In the genomic region with DNA sequence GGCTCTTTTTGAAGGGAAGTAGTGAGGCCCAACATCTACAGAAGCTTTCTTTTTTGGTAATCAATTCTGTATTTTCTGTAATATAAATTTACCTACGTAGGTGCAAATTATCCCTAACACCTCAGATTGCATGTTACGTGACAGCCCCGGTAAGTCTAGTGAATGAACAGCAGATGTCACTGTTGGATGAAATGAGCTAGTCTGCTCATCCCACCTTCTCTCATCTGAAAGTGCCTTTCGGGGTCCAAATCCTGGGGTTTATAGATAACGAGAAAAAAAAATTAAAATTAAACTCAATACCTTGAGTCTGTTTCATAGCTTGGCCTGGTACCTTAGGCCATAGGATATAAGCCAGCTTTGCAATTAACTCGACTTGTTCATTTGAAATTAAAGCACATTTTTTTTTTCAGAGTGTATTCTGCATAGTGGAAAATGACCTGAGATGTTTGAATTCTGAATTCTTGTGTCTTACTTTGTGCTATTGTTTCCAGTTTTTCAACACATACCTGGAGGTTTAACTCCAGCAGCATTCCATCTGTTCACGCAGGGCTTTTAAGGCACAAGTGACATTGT, we compare ENCODE assay signal across 8 cellular contexts.
A peak's percentile ranks its signal among the peaks of the same experiment; 100 is the strongest.
DNase-seq lines count a peak whose midpoint lies in the region; ATAC-seq, FAIRE-seq and TF ChIP-seq lines count a peak whose summit lies in the region.

No MANE protein-coding gene starts in this region.

- H3K36me3 ChIP-seq in DND-41 (ENCODE audit: insufficient read depth, low read length) (no peaks in the 10 kb centered on the region), keratinocyte (ENCODE audit: control insufficient read depth in 2 of 2, extremely low read depth in 1 of 2, insufficient read depth in 2 of 2, low read length in 2 of 2) (no peaks in the 10 kb centered on the region), small intestine (ENCODE audit: control insufficient read depth in 2 of 2, insufficient read depth in 2 of 2, low read length in 2 of 2) (no peaks in the 10 kb centered on the region)

- DNase-seq in DND-41 = no peak
- peak; percentile 8 for DNase-seq in HTR-8/SVneo (ENCODE audit: insufficient read length, low spot score)
- DNase-seq in RWPE1 (ENCODE audit: low spot score) = peak; percentile 3
- no peak for DNase-seq in keratinocyte (ENCODE audit: low read depth, low spot score)
- no peak for DNase-seq in GM19238 (ENCODE audit: insufficient read length, low spot score)
- DNase-seq in small intestine = no peak
- DNase-seq in islet precursor cell = no peak

- H2AFZ ChIP-seq in DND-41 (ENCODE audit: low read depth, low read length) (no peak overlapping the region), keratinocyte (ENCODE audit: control insufficient read depth, low read length) (no peak overlapping the region)

- H3K27ac ChIP-seq in DND-41 (ENCODE audit: low read length) (no peak overlapping the region), RWPE1 (no peak overlapping the region), keratinocyte (ENCODE audit: control insufficient read depth, insufficient read depth, low read length) (no peak overlapping the region), small intestine (ENCODE audit: low read depth in 1 of 2, low read length in 1 of 2) (no peak overlapping the region)

- no peaks in the 10 kb centered on the region for H3K9me3 ChIP-seq in DND-41 (ENCODE audit: insufficient read depth, low read length, severe bottlenecking)
- no peaks in the 10 kb centered on the region for H3K9me3 ChIP-seq in keratinocyte (ENCODE audit: control insufficient read depth, low read depth, low read length)
- H3K9me3 ChIP-seq in small intestine (ENCODE audit: control insufficient read depth, low read depth) = no peaks in the 10 kb centered on the region

- ATAC-seq in DND-41 (ENCODE audit: insufficient read depth, low read depth) (no peak), GM21576 (IDR thresholded peaks at IDR 0.05; ENCODE audit: unreplicated experiment) (no peak)

- H3K4me2 ChIP-seq in DND-41 (ENCODE audit: insufficient read depth, low read length) (no peak overlapping the region), keratinocyte (ENCODE audit: control insufficient read depth, extremely low read depth, insufficient read depth, low read depth, low read length) (no peak overlapping the region)

- peak; percentile 60 for TF ChIP-seq CTCF in DND-41 (IDR thresholded peaks at IDR 0.05; ENCODE audit: borderline replicate concordance, extremely low read depth, low read length, poor library complexity, severe bottlenecking)
- peak; percentile 51 for TF ChIP-seq CTCF in RWPE1 (conservative IDR thresholded peaks at IDR 0.05; ENCODE audit: low read depth)
- TF ChIP-seq CTCF in keratinocyte (optimal IDR thresholded peaks at IDR 0.05 in 1 of 3, IDR thresholded peaks at IDR 0.05 in 1 of 3, conservative IDR thresholded peaks at IDR 0.05 in 1 of 3; ENCODE audit: extremely low read depth in 1 of 3, insufficient read depth in 2 of 3, low read length in 3 of 3) = peak in 2 of 3 experiments; percentile 27 to 49

- H3K79me2 ChIP-seq in DND-41 (ENCODE audit: insufficient read depth, low read length) (no peaks in the 10 kb centered on the region), keratinocyte (ENCODE audit: control insufficient read depth, insufficient read depth, low read length) (no peaks in the 10 kb centered on the region)

- H3K9ac ChIP-seq in DND-41 (ENCODE audit: low read depth, low read length) (no peak overlapping the region), keratinocyte (ENCODE audit: control insufficient read depth, extremely low read depth, insufficient read depth, low read length) (no peak overlapping the region)

- H3K9me1 ChIP-seq in keratinocyte (ENCODE audit: control insufficient read depth, extremely low read depth, insufficient read depth, low read length) = no peaks in the 10 kb centered on the region

- H4K20me1 ChIP-seq in DND-41 (ENCODE audit: insufficient read depth, low read length) = no peaks in the 10 kb centered on the region
- no peaks in the 10 kb centered on the region for H4K20me1 ChIP-seq in keratinocyte (ENCODE audit: control insufficient read depth, extremely low read depth, insufficient read depth, low read length)

- H3K27me3 ChIP-seq in DND-41 (ENCODE audit: insufficient read depth, low read length, poor library complexity) = no peaks in the 10 kb centered on the region
- no peaks in the 10 kb centered on the region for H3K27me3 ChIP-seq in keratinocyte (ENCODE audit: control insufficient read depth, extremely low read depth, insufficient read depth, low read length)
- no peaks in the 10 kb centered on the region for H3K27me3 ChIP-seq in small intestine (ENCODE audit: control insufficient read depth in 2 of 2, insufficient read depth in 2 of 2, low read length in 2 of 2)

- POLR2A ChIA-PET in RWPE1 (lab: Yijun Ruan, JAX; ENCODE audit: low non-redundant PET) = no interaction called here

- 23 to 33% (median 31%) methylated on average over 7 of the region's 7 CpGs for WGBS in small intestine, 3 donors

- H3K4me3 ChIP-seq in DND-41 (ENCODE audit: low read depth in 1 of 2, low read length in 2 of 2) = no peak overlapping the region
- no peak overlapping the region for H3K4me3 ChIP-seq in keratinocyte (ENCODE audit: control insufficient read depth in 2 of 3, extremely low read depth in 1 of 3, insufficient read depth in 2 of 3, low read depth in 1 of 3, low read length in 3 of 3)
- no peak overlapping the region for H3K4me3 ChIP-seq in small intestine (ENCODE audit: low read depth in 1 of 2, low read length in 2 of 2)

- H3K4me1 ChIP-seq in DND-41 (ENCODE audit: insufficient read depth, low read length) = no peaks in the 10 kb centered on the region
- no peaks in the 10 kb centered on the region for H3K4me1 ChIP-seq in keratinocyte (ENCODE audit: control insufficient read depth, extremely low read depth, insufficient read depth, low read length)
- no peaks in the 10 kb centered on the region for H3K4me1 ChIP-seq in small intestine (ENCODE audit: control insufficient read depth in 2 of 2, insufficient read depth in 1 of 2, low read depth in 1 of 2, low read length in 1 of 2)

- FAIRE-seq in HTR-8/SVneo (lab: Jason Lieb, UNC) (no peak), keratinocyte (lab: Jason Lieb, UNC) (no peak), small intestine (lab: Jason Lieb, UNC) (no peak)

- CTCF ChIA-PET in RWPE1 (lab: Yijun Ruan, JAX) = no interaction called here

- dilution Hi-C loops in keratinocyte (cut with MboI; ENCODE audit: extremely low pct_ligation_motif_present, low sequenced_read_pairs) = no loop called here

Comparison
In these comparisons a context has a peak if more than half of its experiments do, and no peak if none do; other contexts are left out.
1. DNase-seq: peak in HTR-8/SVneo (single experiment) and RWPE1 (single experiment); none in DND-41 (single experiment), keratinocyte (single experiment), GM19238 (single experiment), small intestine (single experiment) and islet precursor cell (single experiment).
2. Peak in every context shown above with its lines, with median percentiles within 50 percentile points of each other: CTCF ChIP-seq.